Comparison of ENCODE assay signal across 4 cellular contexts in the genomic region with DNA sequence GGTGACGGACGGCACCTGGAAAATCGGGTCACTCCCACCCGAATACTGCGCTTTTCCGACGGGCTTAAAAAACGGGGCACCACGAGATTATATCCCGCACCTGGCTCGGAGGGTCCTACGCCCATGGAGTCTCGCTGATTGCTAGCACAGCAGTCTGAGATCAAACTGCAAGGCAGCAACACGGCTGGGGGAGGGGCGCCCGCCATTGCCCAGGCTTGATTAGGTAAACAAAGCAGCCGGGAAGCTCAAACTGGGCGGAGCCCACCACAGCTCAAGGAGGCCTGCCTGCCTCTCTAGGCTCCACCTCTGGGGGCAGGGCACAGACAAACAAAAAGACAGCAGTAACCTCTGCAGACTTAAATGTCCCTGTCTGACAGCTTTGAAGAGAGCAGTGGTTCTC. TPM values are rescaled to one million over a fixed set of nuclear protein-coding genes. Genes with fewer than 3 reads are reported as not detected.
"Had no signal": no experiment of that assay in that cellular context is flagged by ENCODE, and none has a peak within 500 bp of the region (broad histone marks: within the 10 kb centered on the region; RNA-seq: fewer than 3 reads in every experiment).

No MANE protein-coding gene starts in this region.

RNA-seq across cellular contexts. Expression of gene P2RY14, which starts 36.3 kb away (rescaled TPM):
- total RNA-seq: GM23338, H1, H9, HT-29 had no signal
- polyA plus RNA-seq: H1 had no signal

RNA-seq across cellular contexts. Expression of gene GPR171, which starts 39.0 kb away (rescaled TPM):
- total RNA-seq: GM23338, H1, H9, HT-29 had no signal
- polyA plus RNA-seq: H1 had no signal
